Comparison of ENCODE assay signal across 36 cellular contexts in genomic region chr12:127233016-127233415, GRCh38.
"Had no signal": no experiment of that assay in that cellular context is flagged by ENCODE, and none has a peak within 500 bp of the region (broad histone marks: within the 10 kb centered on the region; RNA-seq: fewer than 3 reads in every experiment).

No MANE protein-coding gene starts in this region.

- H3K27me3 Mint-ChIP-seq: activated B cell treated with CpG ODN at 0.5 μM for 24 hours; activated CD4-positive, alpha-beta T cell treated with anti-CD3 and anti-CD28 coated beads, Interleukin-2, amount 10 ng/mL, durations not matched to agents 24 days and 14 days; activated CD8-positive, alpha-beta T cell treated with anti-CD3 and anti-CD28 coated beads for 36 hours had no signal

- ATAC-seq: activated CD8-positive, alpha-beta T cell treated with anti-CD3 and anti-CD28 coated beads for 36 hours; activated naive CD4-positive, alpha-beta T cell treated with anti-CD3 and anti-CD28 coated beads, Interleukin-2, amount 50 U/mL, for 72 hours; activated T-cell treated with anti-CD3 and anti-CD28 coated beads, Interleukin-2, amount 50 U/mL, for 4 hours; activated T-cell treated with anti-CD3 and anti-CD28 coated beads, Interleukin-2, amount 50 U/mL, for 72 hours; activated T-helper 17 cell treated with anti-CD3 and anti-CD28 coated beads, Interleukin-2, amount 50 U/mL, for 72 hours; body of pancreas had no signal

- H3K27ac Mint-ChIP-seq: activated B cell treated with CpG ODN at 0.5 μM for 24 hours; activated CD4-positive, alpha-beta memory T cell treated with anti-CD3 and anti-CD28 coated beads for 36 hours; activated CD4-positive, alpha-beta T cell treated with anti-CD3 and anti-CD28 coated beads, Interleukin-2, amount 10 ng/mL, durations not matched to agents 24 days and 14 days; activated CD8-positive, alpha-beta T cell treated with anti-CD3 and anti-CD28 coated beads for 36 hours; activated naive CD4-positive, alpha-beta T cell treated with anti-CD3 and anti-CD28 coated beads for 36 hours; activated naive CD4-positive, alpha-beta T cell treated with anti-CD3 and anti-CD28 coated beads, Interleukin-2, amount 50 U/mL, for 72 hours; activated naive CD8-positive, alpha-beta T cell treated with anti-CD3 and anti-CD28 coated beads for 36 hours; activated T-cell treated with anti-CD3 and anti-CD28 coated beads, Interleukin-2, amount 50 U/mL, for 72 hours; activated T-helper 1 cell treated with anti-CD3 and anti-CD28 coated beads, Interleukin-12 subunit alpha, Interleukin-12 subunit beta, Interleukin-2, Interleukin-4 antibody, amounts not matched to agents 30 ng/mL and 10 ng/mL and 1 ng/mL, durations not matched to agents 14 hours and 24 hours and 36 hours; activated T-helper 17 cell treated with anti-CD3 and anti-CD28 coated beads, Interleukin-2, amount 50 U/mL, for 72 hours; T-helper 1 cell treated with Interleukin-12 subunit alpha and Interleukin-12 subunit beta and Interleukin-4 antibody, amounts not matched to agents 30 μg/mL and 1 μg/mL, for 36 hours; T-helper 2 cell treated with Interferon-gamma antibody and Interleukin-4, amounts not matched to agents 5 μg/mL and 100 μg/mL, for 36 hours had no signal

- FAIRE-seq: TTC549 had no signal

- H3K36me3 Mint-ChIP-seq: activated CD4-positive, alpha-beta memory T cell treated with anti-CD3 and anti-CD28 coated beads for 36 hours; activated naive CD4-positive, alpha-beta T cell treated with anti-CD3 and anti-CD28 coated beads, Interleukin-2, amount 50 U/mL, for 72 hours; activated naive CD8-positive, alpha-beta T cell treated with anti-CD3 and anti-CD28 coated beads for 36 hours had no signal

- H3K4me1 ChIP-seq: adrenal gland, body of pancreas, breast epithelium had no signal

- DNase-seq: activated B cell treated with CpG ODN at 0.5 μM for 24 hours; activated CD4-positive, alpha-beta memory T cell treated with anti-CD3 and anti-CD28 coated beads for 36 hours; activated CD4-positive, alpha-beta T cell treated with anti-CD3 and anti-CD28 coated beads for 4 hours; activated CD4-positive, alpha-beta T cell treated with anti-CD3 and anti-CD28 coated beads, Interleukin-2, amount 10 ng/mL, durations not matched to agents 24 days and 14 days; activated CD4-positive, alpha-beta T cell treated with anti-CD3 and anti-CD28 coated beads, Interleukin-2, amount 50 U/mL, for 1 hour; activated CD4-positive, alpha-beta T cell treated with anti-CD3 and anti-CD28 coated beads, Interleukin-2, amount 50 U/mL, for 4 hours; activated CD4-positive, CD25-positive, alpha-beta regulatory T cell treated with anti-CD3 and anti-CD28 coated beads, Interleukin-2, amount 50 U/mL, for 72 hours; activated CD8-positive, alpha-beta memory T cell treated with anti-CD3 and anti-CD28 coated beads, Interleukin-2, amount 50 U/mL, for 4 hours; activated CD8-positive, alpha-beta T cell treated with anti-CD3 and anti-CD28 coated beads for 36 hours; activated effector memory CD4-positive, alpha-beta T cell treated with anti-CD3 and anti-CD28 coated beads, Interleukin-2, amount 50 U/mL, for 16 hours; activated gamma-delta T cell treated with Interleukin-2 at 50 U/mL for 16 hours; activated naive CD4-positive, alpha-beta T cell; activated naive CD4-positive, alpha-beta T cell treated with anti-CD3 and anti-CD28 coated beads for 36 hours; activated naive CD4-positive, alpha-beta T cell treated with anti-CD3 and anti-CD28 coated beads, Interleukin-2, amount 50 U/mL, for 16 hours; activated naive CD8-positive, alpha-beta T cell treated with anti-CD3 and anti-CD28 coated beads for 36 hours; activated T-cell treated with anti-CD3 and anti-CD28 coated beads for 4 hours; activated T-cell treated with anti-CD3 and anti-CD28 coated beads, Interleukin-2, amount 50 U/mL, for 1 hour; activated T-cell treated with anti-CD3 and anti-CD28 coated beads, Interleukin-2, amount 50 U/mL, for 4 hours; activated T-cell treated with anti-CD3 and anti-CD28 coated beads, Interleukin-2, amount 50 U/mL, for 72 hours; adrenal gland; amniotic stem cell; aorta; body of pancreas; brain microvascular endothelial cell; central memory CD4-positive, alpha-beta T cell; T-helper 1 cell; T-helper 2 cell; T-helper 9 cell had no signal

- H3K9me3 ChIP-seq: adrenal gland, body of pancreas had no signal

- H3K9me3 Mint-ChIP-seq: activated CD4-positive, alpha-beta memory T cell treated with anti-CD3 and anti-CD28 coated beads for 36 hours; activated CD8-positive, alpha-beta T cell treated with anti-CD3 and anti-CD28 coated beads for 36 hours; activated naive CD4-positive, alpha-beta T cell treated with anti-CD3 and anti-CD28 coated beads for 36 hours; activated naive CD4-positive, alpha-beta T cell treated with anti-CD3 and anti-CD28 coated beads, Interleukin-2, amount 50 U/mL, for 72 hours; activated naive CD8-positive, alpha-beta T cell treated with anti-CD3 and anti-CD28 coated beads for 36 hours; activated T-cell treated with anti-CD3 and anti-CD28 coated beads, Interleukin-2, amount 50 U/mL, for 4 hours; activated T-helper 1 cell treated with anti-CD3 and anti-CD28 coated beads, Interleukin-12 subunit alpha, Interleukin-12 subunit beta, Interleukin-2, Interleukin-4 antibody, amounts not matched to agents 30 ng/mL and 10 ng/mL and 1 ng/mL, durations not matched to agents 14 hours and 24 hours and 36 hours; activated T-helper 17 cell treated with anti-CD3 and anti-CD28 coated beads, Interleukin-2, amount 50 U/mL, for 72 hours; T-helper 1 cell treated with Interleukin-12 subunit alpha and Interleukin-12 subunit beta and Interleukin-4 antibody, amounts not matched to agents 30 μg/mL and 1 μg/mL, for 36 hours; T-helper 2 cell treated with Interferon-gamma antibody and Interleukin-4, amounts not matched to agents 5 μg/mL and 100 μg/mL, for 36 hours had no signal

- H3K4me3 Mint-ChIP-seq: activated B cell treated with CpG ODN at 0.5 μM for 24 hours; activated CD4-positive, alpha-beta memory T cell treated with anti-CD3 and anti-CD28 coated beads for 36 hours; activated CD4-positive, alpha-beta T cell treated with anti-CD3 and anti-CD28 coated beads, Interleukin-2, amount 10 ng/mL, durations not matched to agents 24 days and 14 days; activated CD8-positive, alpha-beta T cell treated with anti-CD3 and anti-CD28 coated beads for 36 hours; activated naive CD4-positive, alpha-beta T cell treated with anti-CD3 and anti-CD28 coated beads for 36 hours; activated naive CD8-positive, alpha-beta T cell treated with anti-CD3 and anti-CD28 coated beads for 36 hours; activated T-cell treated with anti-CD3 and anti-CD28 coated beads, Interleukin-2, amount 50 U/mL, for 4 hours; activated T-cell treated with anti-CD3 and anti-CD28 coated beads, Interleukin-2, amount 50 U/mL, for 72 hours; activated T-helper 1 cell treated with anti-CD3 and anti-CD28 coated beads, Interleukin-12 subunit alpha, Interleukin-12 subunit beta, Interleukin-2, Interleukin-4 antibody, amounts not matched to agents 30 ng/mL and 10 ng/mL and 1 ng/mL, durations not matched to agents 14 hours and 24 hours and 36 hours; activated T-helper 17 cell treated with anti-CD3 and anti-CD28 coated beads, Interleukin-2, amount 50 U/mL, for 72 hours; T-helper 1 cell treated with Interleukin-12 subunit alpha and Interleukin-12 subunit beta and Interleukin-4 antibody, amounts not matched to agents 30 μg/mL and 1 μg/mL, for 36 hours; T-helper 2 cell treated with Interferon-gamma antibody and Interleukin-4, amounts not matched to agents 5 μg/mL and 100 μg/mL, for 36 hours had no signal

- H3K4me3 ChIP-seq: adrenal gland, body of pancreas, breast epithelium had no signal

- H3K27me3 ChIP-seq: adrenal gland, body of pancreas, brain microvascular endothelial cell, breast epithelium had no signal

- H3K36me3 ChIP-seq: adrenal gland, brain microvascular endothelial cell, breast epithelium had no signal

- H3K27ac ChIP-seq: adrenal gland, body of pancreas, brain microvascular endothelial cell, breast epithelium, VCaP had no signal

- H3K4me1 Mint-ChIP-seq: activated B cell treated with CpG ODN at 0.5 μM for 24 hours; activated CD4-positive, alpha-beta T cell treated with anti-CD3 and anti-CD28 coated beads, Interleukin-2, amount 10 ng/mL, durations not matched to agents 24 days and 14 days; activated T-helper 17 cell treated with anti-CD3 and anti-CD28 coated beads, Interleukin-2, amount 50 U/mL, for 72 hours had no signal
